In genomic region chr2:27356382-27357181, GRCh38 we compare ENCODE assay signal across 1 cellular context.
TF ChIP-seq lines count a peak whose summit lies in the region.

GTF3C2 (minus strand) TSS chr2:27356764; CDS start chr2:27343554, 13,210 bp downstream.

TF ChIP-seq in K562, 482 proteins besides CTCF, POLR2A, EP300 and RAD21 (continued from another document and continues in another):
- TF ChIP-seq AFF4 (CRISPR knock-in tag; IDR thresholded peaks at IDR 0.05) (peak; percentile 82), RHOXF2B (CRISPR knock-in tag; conservative IDR thresholded peaks at IDR 0.05) (no peak), ZNF778 (CRISPR knock-in tag; IDR thresholded peaks at IDR 0.05) (no peak), NR3C1 (CRISPR knock-in tag; IDR thresholded peaks at IDR 0.05) (no peak), NR2C1 (IDR thresholded peaks at IDR 0.05) (peak; percentile 91), NR2C1 (tag; IDR thresholded peaks at IDR 0.05) (peak; percentile 88), KAT2B (IDR thresholded peaks at IDR 0.05; ENCODE audit: low read depth, low read length) (no peak), TCF7L2 (IDR thresholded peaks at IDR 0.05; ENCODE audit: low read depth, low read length) (no peak), ZNF384 (IDR thresholded peaks at IDR 0.05; ENCODE audit: low read depth, low read length) (no peak; the same call in 1 of the 2 replicates), ZEB2 (IDR thresholded peaks at IDR 0.05) (peak; percentile 56; the same call in 1 of the 2 replicates), ZNF444 (CRISPR knock-in tag; IDR thresholded peaks at IDR 0.05) (no peak), ERF (CRISPR knock-in tag; IDR thresholded peaks at IDR 0.05) (no peak), CBFA2T2 (conservative IDR thresholded peaks at IDR 0.05) (no peak), ZNF277 (CRISPR knock-in tag; IDR thresholded peaks at IDR 0.05; ENCODE audit: borderline replicate concordance) (no peak), ZNF174 (CRISPR knock-in tag; IDR thresholded peaks at IDR 0.05) (no peak), MEIS2 (IDR thresholded peaks at IDR 0.05; ENCODE audit: partially characterized antibody) (no peak), KLF6 (CRISPR knock-in tag; IDR thresholded peaks at IDR 0.05; ENCODE audit: borderline replicate concordance) (no peak), ZNF511 (CRISPR knock-in tag; IDR thresholded peaks at IDR 0.05) (peak; percentile 12), NUFIP1 (IDR thresholded peaks at IDR 0.05; ENCODE audit: partially characterized antibody) (no peak), FOXK1 (CRISPR knock-in tag; IDR thresholded peaks at IDR 0.05; ENCODE audit: borderline replicate concordance) (peak; percentile 84; the same call in 1 of the 2 replicates), MXI1 (IDR thresholded peaks at IDR 0.05; ENCODE audit: low read depth, low read length) (peak; percentile 91), MTF1 (CRISPR knock-in tag; IDR thresholded peaks at IDR 0.05; ENCODE audit: borderline replicate concordance) (no peak), ZNF165 (CRISPR knock-in tag; IDR thresholded peaks at IDR 0.05; ENCODE audit: borderline replicate concordance) (no peak), HCFC1 (IDR thresholded peaks at IDR 0.05; ENCODE audit: low read depth, low read length) (peak; percentile 89), FIP1L1 (IDR thresholded peaks at IDR 0.05; ENCODE audit: low read depth, low read length, poor library complexity, severe bottlenecking) (no peak), CTBP1 (IDR thresholded peaks at IDR 0.05; ENCODE audit: borderline replicate concordance) (no peak; the same call in 1 of the 2 replicates), NFIC (IDR thresholded peaks at IDR 0.05) (no peak; the same call in 1 of the 2 replicates), RERE (CRISPR knock-in tag; IDR thresholded peaks at IDR 0.05; ENCODE audit: borderline replicate concordance) (no peak), ZC3H8 (IDR thresholded peaks at IDR 0.05) (no peak), TRIM28 (IDR thresholded peaks at IDR 0.05) (peak; percentile 66; the same call in 1 of the 2 replicates), CHD2 (IDR thresholded peaks at IDR 0.05; ENCODE audit: low read depth, low read length) (peak; percentile 84), BCOR (IDR thresholded peaks at IDR 0.05) (0 out of 2 replicates have a peak, but pooled peaks have one; percentile 33), ZBTB2 (IDR thresholded peaks at IDR 0.05) (peak; percentile 28; the same call in 1 of the 2 replicates), NCOA6 (IDR thresholded peaks at IDR 0.05) (no peak), ZSCAN32 (CRISPR knock-in tag; IDR thresholded peaks at IDR 0.05) (no peak), NFE2 (IDR thresholded peaks at IDR 0.05; ENCODE audit: low read depth) (no peak), ARID2 (IDR thresholded peaks at IDR 0.05) (no peak), CREBBP (IDR thresholded peaks at IDR 0.05; ENCODE audit: low read depth, low read length) (no peak)
- TF ChIP-seq, protein P1, sequence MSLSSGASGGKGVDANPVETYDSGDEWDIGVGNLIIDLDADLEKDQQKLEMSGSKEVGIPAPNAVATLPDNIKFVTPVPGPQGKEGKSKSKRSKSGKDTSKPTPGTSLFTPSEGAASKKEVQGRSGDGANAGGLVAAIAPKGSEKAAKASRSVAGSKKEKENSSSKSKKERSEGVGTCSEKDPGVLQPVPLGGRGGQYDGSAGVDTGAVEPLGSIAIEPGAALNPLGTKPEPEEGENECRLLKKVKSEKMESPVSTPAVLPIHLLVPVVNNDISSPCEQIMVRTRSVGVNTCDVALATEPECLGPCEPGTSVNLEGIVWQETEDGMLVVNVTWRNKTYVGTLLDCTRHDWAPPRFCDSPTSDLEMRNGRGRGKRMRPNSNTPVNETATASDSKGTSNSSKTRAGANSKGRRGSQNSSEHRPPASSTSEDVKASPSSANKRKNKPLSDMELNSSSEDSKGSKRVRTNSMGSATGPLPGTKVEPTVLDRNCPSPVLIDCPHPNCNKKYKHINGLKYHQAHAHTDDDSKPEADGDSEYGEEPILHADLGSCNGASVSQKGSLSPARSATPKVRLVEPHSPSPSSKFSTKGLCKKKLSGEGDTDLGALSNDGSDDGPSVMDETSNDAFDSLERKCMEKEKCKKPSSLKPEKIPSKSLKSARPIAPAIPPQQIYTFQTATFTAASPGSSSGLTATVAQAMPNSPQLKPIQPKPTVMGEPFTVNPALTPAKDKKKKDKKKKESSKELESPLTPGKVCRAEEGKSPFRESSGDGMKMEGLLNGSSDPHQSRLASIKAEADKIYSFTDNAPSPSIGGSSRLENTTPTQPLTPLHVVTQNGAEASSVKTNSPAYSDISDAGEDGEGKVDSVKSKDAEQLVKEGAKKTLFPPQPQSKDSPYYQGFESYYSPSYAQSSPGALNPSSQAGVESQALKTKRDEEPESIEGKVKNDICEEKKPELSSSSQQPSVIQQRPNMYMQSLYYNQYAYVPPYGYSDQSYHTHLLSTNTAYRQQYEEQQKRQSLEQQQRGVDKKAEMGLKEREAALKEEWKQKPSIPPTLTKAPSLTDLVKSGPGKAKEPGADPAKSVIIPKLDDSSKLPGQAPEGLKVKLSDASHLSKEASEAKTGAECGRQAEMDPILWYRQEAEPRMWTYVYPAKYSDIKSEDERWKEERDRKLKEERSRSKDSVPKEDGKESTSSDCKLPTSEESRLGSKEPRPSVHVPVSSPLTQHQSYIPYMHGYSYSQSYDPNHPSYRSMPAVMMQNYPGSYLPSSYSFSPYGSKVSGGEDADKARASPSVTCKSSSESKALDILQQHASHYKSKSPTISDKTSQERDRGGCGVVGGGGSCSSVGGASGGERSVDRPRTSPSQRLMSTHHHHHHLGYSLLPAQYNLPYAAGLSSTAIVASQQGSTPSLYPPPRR (CRISPR knock-in tag; IDR thresholded peaks at IDR 0.05; ENCODE audit: borderline replicate concordance) = 0 out of 2 replicates have a peak, but pooled peaks have one; percentile 16
- TF ChIP-seq, protein P2, sequence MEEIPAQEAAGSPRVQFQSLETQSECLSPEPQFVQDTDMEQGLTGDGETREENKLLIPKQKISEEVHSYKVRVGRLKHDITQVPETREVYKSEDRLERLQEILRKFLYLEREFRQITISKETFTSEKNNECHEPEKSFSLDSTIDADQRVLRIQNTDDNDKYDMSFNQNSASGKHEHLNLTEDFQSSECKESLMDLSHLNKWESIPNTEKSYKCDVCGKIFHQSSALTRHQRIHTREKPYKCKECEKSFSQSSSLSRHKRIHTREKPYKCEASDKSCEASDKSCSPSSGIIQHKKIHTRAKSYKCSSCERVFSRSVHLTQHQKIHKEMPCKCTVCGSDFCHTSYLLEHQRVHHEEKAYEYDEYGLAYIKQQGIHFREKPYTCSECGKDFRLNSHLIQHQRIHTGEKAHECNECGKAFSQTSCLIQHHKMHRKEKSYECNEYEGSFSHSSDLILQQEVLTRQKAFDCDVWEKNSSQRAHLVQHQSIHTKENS (CRISPR knock-in tag; IDR thresholded peaks at IDR 0.05) = no peak
- TF ChIP-seq, protein P3, sequence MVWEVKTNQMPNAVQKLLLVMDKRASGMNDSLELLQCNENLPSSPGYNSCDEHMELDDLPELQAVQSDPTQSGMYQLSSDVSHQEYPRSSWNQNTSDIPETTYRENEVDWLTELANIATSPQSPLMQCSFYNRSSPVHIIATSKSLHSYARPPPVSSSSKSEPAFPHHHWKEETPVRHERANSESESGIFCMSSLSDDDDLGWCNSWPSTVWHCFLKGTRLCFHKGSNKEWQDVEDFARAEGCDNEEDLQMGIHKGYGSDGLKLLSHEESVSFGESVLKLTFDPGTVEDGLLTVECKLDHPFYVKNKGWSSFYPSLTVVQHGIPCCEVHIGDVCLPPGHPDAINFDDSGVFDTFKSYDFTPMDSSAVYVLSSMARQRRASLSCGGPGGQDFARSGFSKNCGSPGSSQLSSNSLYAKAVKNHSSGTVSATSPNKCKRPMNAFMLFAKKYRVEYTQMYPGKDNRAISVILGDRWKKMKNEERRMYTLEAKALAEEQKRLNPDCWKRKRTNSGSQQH (CRISPR knock-in tag; IDR thresholded peaks at IDR 0.05) = no peak
- TF ChIP-seq, protein P4, sequence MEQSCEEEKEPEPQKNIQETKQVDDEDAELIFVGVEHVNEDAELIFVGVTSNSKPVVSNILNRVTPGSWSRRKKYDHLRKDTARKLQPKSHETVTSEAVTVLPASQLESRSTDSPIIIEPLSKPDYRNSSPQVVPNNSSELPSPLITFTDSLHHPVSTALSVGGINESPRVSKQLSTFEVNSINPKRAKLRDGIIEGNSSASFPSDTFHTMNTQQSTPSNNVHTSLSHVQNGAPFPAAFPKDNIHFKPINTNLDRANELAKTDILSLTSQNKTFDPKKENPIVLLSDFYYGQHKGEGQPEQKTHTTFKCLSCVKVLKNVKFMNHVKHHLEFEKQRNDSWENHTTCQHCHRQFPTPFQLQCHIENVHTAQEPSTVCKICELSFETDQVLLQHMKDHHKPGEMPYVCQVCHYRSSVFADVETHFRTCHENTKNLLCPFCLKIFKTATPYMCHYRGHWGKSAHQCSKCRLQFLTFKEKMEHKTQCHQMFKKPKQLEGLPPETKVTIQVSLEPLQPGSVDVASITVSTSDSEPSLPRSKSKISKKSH (CRISPR knock-in tag; IDR thresholded peaks at IDR 0.05) = no peak
